Comparison of ENCODE assay signal across 1 cellular context in genomic region chr15:74209560-74209958, GRCh38.
TF ChIP-seq lines count a peak whose summit lies in the region.

No MANE protein-coding gene starts in this region.

TF ChIP-seq in HEK293, 187 proteins besides CTCF, POLR2A, EP300 and RAD21 (continued from another document):
- no peak for TF ChIP-seq ZBTB11 (tag by site-specific recombination; conservative IDR thresholded peaks at IDR 0.05; ENCODE audit: low read depth)
- TF ChIP-seq ZNF514 (tag by site-specific recombination; IDR thresholded peaks at IDR 0.05): no peak
- no peak for TF ChIP-seq HOXD13 (CRISPR knock-in tag; IDR thresholded peaks at IDR 0.05; ENCODE audit: borderline replicate concordance)
- TF ChIP-seq ZNF202 (tag by site-specific recombination; IDR thresholded peaks at IDR 0.05; ENCODE audit: borderline replicate concordance): no peak
- no peak for TF ChIP-seq ZNF513 (tag by site-specific recombination; IDR thresholded peaks at IDR 0.05)
- no peak for TF ChIP-seq TSHZ1 (tag by site-specific recombination; IDR thresholded peaks at IDR 0.05; ENCODE audit: borderline replicate concordance)
- TF ChIP-seq ZSCAN18 (tag by site-specific recombination; IDR thresholded peaks at IDR 0.05): no peak
- TF ChIP-seq GLI2 (tag by site-specific recombination; IDR thresholded peaks at IDR 0.05; ENCODE audit: borderline replicate concordance, low read depth): no peak
- no peak for TF ChIP-seq TRIM28 (IDR thresholded peaks at IDR 0.05; ENCODE audit: borderline replicate concordance, low read length)
- TF ChIP-seq FEZF1 (tag by site-specific recombination; IDR thresholded peaks at IDR 0.05): no peak
- no peak for TF ChIP-seq ZFP69B (tag by site-specific recombination; IDR thresholded peaks at IDR 0.05)
